In the genomic region with DNA sequence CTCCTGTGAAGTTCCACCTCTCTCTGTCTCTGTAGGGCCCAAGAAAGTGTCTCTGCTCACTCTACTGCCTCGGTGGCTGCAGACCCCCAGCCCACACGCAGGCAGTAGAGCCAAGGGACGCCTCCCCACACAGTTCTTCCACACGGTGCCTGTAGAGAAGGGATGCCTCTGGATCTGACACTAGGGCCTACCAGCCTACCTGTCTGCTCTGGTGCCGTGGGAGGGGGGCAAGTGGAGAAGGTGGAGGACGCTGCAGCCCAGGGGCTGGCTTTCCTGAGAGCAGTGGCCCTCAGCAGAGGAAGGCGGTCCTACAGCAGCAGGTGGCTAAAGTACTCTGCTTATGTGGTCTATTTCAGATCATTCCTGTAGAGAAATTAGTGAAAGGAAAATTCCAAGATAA, we compare ENCODE assay signal across 38 cellular contexts.
"Had no signal": no experiment of that assay in that cellular context is flagged by ENCODE, and none has a peak within 500 bp of the region (broad histone marks: within the 10 kb centered on the region; RNA-seq: fewer than 3 reads in every experiment).

No MANE protein-coding gene starts in this region.

- H3K27ac ChIP-seq: adrenal gland, body of pancreas, brain microvascular endothelial cell, VCaP had no signal

- DNase-seq: activated B cell treated with CpG ODN at 0.5 μM for 24 hours; activated CD4-positive, alpha-beta memory T cell treated with anti-CD3 and anti-CD28 coated beads for 36 hours; activated CD4-positive, alpha-beta T cell treated with anti-CD3 and anti-CD28 coated beads for 4 hours; activated CD4-positive, alpha-beta T cell treated with anti-CD3 and anti-CD28 coated beads, Interleukin-2, amount 10 ng/mL, durations not matched to agents 24 days and 14 days; activated CD4-positive, alpha-beta T cell treated with anti-CD3 and anti-CD28 coated beads, Interleukin-2, amount 50 U/mL, for 4 hours; activated CD4-positive, CD25-positive, alpha-beta regulatory T cell treated with anti-CD3 and anti-CD28 coated beads, Interleukin-2, amount 50 U/mL, for 72 hours; activated CD8-positive, alpha-beta memory T cell treated with anti-CD3 and anti-CD28 coated beads, Interleukin-2, amount 50 U/mL, for 4 hours; activated CD8-positive, alpha-beta T cell treated with anti-CD3 and anti-CD28 coated beads for 36 hours; activated effector memory CD4-positive, alpha-beta T cell treated with anti-CD3 and anti-CD28 coated beads, Interleukin-2, amount 50 U/mL, for 16 hours; activated gamma-delta T cell treated with Interleukin-2 at 50 U/mL for 16 hours; activated naive CD4-positive, alpha-beta T cell; activated naive CD4-positive, alpha-beta T cell treated with anti-CD3 and anti-CD28 coated beads for 36 hours; activated naive CD4-positive, alpha-beta T cell treated with anti-CD3 and anti-CD28 coated beads, Interleukin-2, amount 50 U/mL, for 16 hours; activated naive CD8-positive, alpha-beta T cell treated with anti-CD3 and anti-CD28 coated beads for 36 hours; activated T-cell treated with anti-CD3 and anti-CD28 coated beads for 4 hours; activated T-cell treated with anti-CD3 and anti-CD28 coated beads, Interleukin-2, amount 50 U/mL, for 1 hour; activated T-cell treated with anti-CD3 and anti-CD28 coated beads, Interleukin-2, amount 50 U/mL, for 4 hours; activated T-cell treated with anti-CD3 and anti-CD28 coated beads, Interleukin-2, amount 50 U/mL, for 72 hours; amniotic stem cell; aorta; body of pancreas; brain microvascular endothelial cell; caudate nucleus; cerebellar nuclear complex; T-helper 1 cell; T-helper 2 cell; T-helper 9 cell had no signal

- H3K36me3 ChIP-seq: breast epithelium had no signal

- H3K4me3 Mint-ChIP-seq: activated B cell treated with CpG ODN at 0.5 μM for 24 hours; activated CD4-positive, alpha-beta memory T cell treated with anti-CD3 and anti-CD28 coated beads for 36 hours; activated CD4-positive, alpha-beta T cell treated with anti-CD3 and anti-CD28 coated beads, Interleukin-2, amount 10 ng/mL, durations not matched to agents 24 days and 14 days; activated CD8-positive, alpha-beta T cell treated with anti-CD3 and anti-CD28 coated beads for 36 hours; activated naive CD4-positive, alpha-beta T cell treated with anti-CD3 and anti-CD28 coated beads for 36 hours; activated naive CD8-positive, alpha-beta T cell treated with anti-CD3 and anti-CD28 coated beads for 36 hours; activated T-cell treated with anti-CD3 and anti-CD28 coated beads, Interleukin-2, amount 50 U/mL, for 4 hours; activated T-cell treated with anti-CD3 and anti-CD28 coated beads, Interleukin-2, amount 50 U/mL, for 72 hours; activated T-helper 1 cell treated with anti-CD3 and anti-CD28 coated beads, Interleukin-12 subunit alpha, Interleukin-12 subunit beta, Interleukin-2, Interleukin-4 antibody, amounts not matched to agents 30 ng/mL and 10 ng/mL and 1 ng/mL, durations not matched to agents 14 hours and 24 hours and 36 hours; activated T-helper 17 cell treated with anti-CD3 and anti-CD28 coated beads, Interleukin-2, amount 50 U/mL, for 72 hours; central memory CD8-positive, alpha-beta T cell; T-helper 1 cell treated with Interleukin-12 subunit alpha and Interleukin-12 subunit beta and Interleukin-4 antibody, amounts not matched to agents 30 μg/mL and 1 μg/mL, for 36 hours; T-helper 2 cell treated with Interferon-gamma antibody and Interleukin-4, amounts not matched to agents 5 μg/mL and 100 μg/mL, for 36 hours had no signal

- H3K4me1 Mint-ChIP-seq: activated B cell treated with CpG ODN at 0.5 μM for 24 hours; central memory CD8-positive, alpha-beta T cell had no signal

- H3K9me3 ChIP-seq: adrenal gland, body of pancreas, breast epithelium had no signal

- H3K27me3 ChIP-seq: adrenal gland, body of pancreas, brain microvascular endothelial cell, breast epithelium had no signal

- H3K27me3 Mint-ChIP-seq: activated B cell treated with CpG ODN at 0.5 μM for 24 hours; activated CD4-positive, alpha-beta memory T cell treated with anti-CD3 and anti-CD28 coated beads for 36 hours; activated CD4-positive, alpha-beta T cell treated with anti-CD3 and anti-CD28 coated beads, Interleukin-2, amount 10 ng/mL, durations not matched to agents 24 days and 14 days; activated CD8-positive, alpha-beta T cell treated with anti-CD3 and anti-CD28 coated beads for 36 hours; activated naive CD8-positive, alpha-beta T cell treated with anti-CD3 and anti-CD28 coated beads for 36 hours; activated T-helper 17 cell treated with anti-CD3 and anti-CD28 coated beads, Interleukin-2, amount 50 U/mL, for 72 hours; central memory CD8-positive, alpha-beta T cell had no signal

- H3K9me3 Mint-ChIP-seq: activated B cell treated with CpG ODN at 0.5 μM for 24 hours; activated CD4-positive, alpha-beta memory T cell treated with anti-CD3 and anti-CD28 coated beads for 36 hours; activated CD4-positive, alpha-beta T cell treated with anti-CD3 and anti-CD28 coated beads, Interleukin-2, amount 10 ng/mL, durations not matched to agents 24 days and 14 days; activated CD8-positive, alpha-beta T cell treated with anti-CD3 and anti-CD28 coated beads for 36 hours; activated naive CD4-positive, alpha-beta T cell treated with anti-CD3 and anti-CD28 coated beads for 36 hours; activated naive CD4-positive, alpha-beta T cell treated with anti-CD3 and anti-CD28 coated beads, Interleukin-2, amount 50 U/mL, for 72 hours; activated naive CD8-positive, alpha-beta T cell treated with anti-CD3 and anti-CD28 coated beads for 36 hours; activated T-cell treated with anti-CD3 and anti-CD28 coated beads, Interleukin-2, amount 50 U/mL, for 4 hours; activated T-cell treated with anti-CD3 and anti-CD28 coated beads, Interleukin-2, amount 50 U/mL, for 72 hours; activated T-helper 1 cell treated with anti-CD3 and anti-CD28 coated beads, Interleukin-12 subunit alpha, Interleukin-12 subunit beta, Interleukin-2, Interleukin-4 antibody, amounts not matched to agents 30 ng/mL and 10 ng/mL and 1 ng/mL, durations not matched to agents 14 hours and 24 hours and 36 hours; activated T-helper 17 cell treated with anti-CD3 and anti-CD28 coated beads, Interleukin-2, amount 50 U/mL, for 72 hours; central memory CD8-positive, alpha-beta T cell; T-helper 1 cell treated with Interleukin-12 subunit alpha and Interleukin-12 subunit beta and Interleukin-4 antibody, amounts not matched to agents 30 μg/mL and 1 μg/mL, for 36 hours; T-helper 2 cell treated with Interferon-gamma antibody and Interleukin-4, amounts not matched to agents 5 μg/mL and 100 μg/mL, for 36 hours had no signal

- H3K4me1 ChIP-seq: body of pancreas had no signal

- H3K27ac Mint-ChIP-seq: activated B cell treated with CpG ODN at 0.5 μM for 24 hours; activated CD4-positive, alpha-beta memory T cell treated with anti-CD3 and anti-CD28 coated beads for 36 hours; activated CD4-positive, alpha-beta T cell treated with anti-CD3 and anti-CD28 coated beads, Interleukin-2, amount 10 ng/mL, durations not matched to agents 24 days and 14 days; activated CD8-positive, alpha-beta T cell treated with anti-CD3 and anti-CD28 coated beads for 36 hours; activated naive CD4-positive, alpha-beta T cell treated with anti-CD3 and anti-CD28 coated beads for 36 hours; activated naive CD8-positive, alpha-beta T cell treated with anti-CD3 and anti-CD28 coated beads for 36 hours; activated T-cell treated with anti-CD3 and anti-CD28 coated beads, Interleukin-2, amount 50 U/mL, for 72 hours; activated T-helper 1 cell treated with anti-CD3 and anti-CD28 coated beads, Interleukin-12 subunit alpha, Interleukin-12 subunit beta, Interleukin-2, Interleukin-4 antibody, amounts not matched to agents 30 ng/mL and 10 ng/mL and 1 ng/mL, durations not matched to agents 14 hours and 24 hours and 36 hours; activated T-helper 17 cell treated with anti-CD3 and anti-CD28 coated beads, Interleukin-2, amount 50 U/mL, for 72 hours; T-helper 1 cell treated with Interleukin-12 subunit alpha and Interleukin-12 subunit beta and Interleukin-4 antibody, amounts not matched to agents 30 μg/mL and 1 μg/mL, for 36 hours; T-helper 2 cell treated with Interferon-gamma antibody and Interleukin-4, amounts not matched to agents 5 μg/mL and 100 μg/mL, for 36 hours had no signal

- H3K4me3 ChIP-seq: adrenal gland, body of pancreas, breast epithelium had no signal

- FAIRE-seq: astrocyte, TTC549 had no signal

- ATAC-seq: activated CD8-positive, alpha-beta T cell treated with anti-CD3 and anti-CD28 coated beads for 36 hours; activated naive CD4-positive, alpha-beta T cell treated with anti-CD3 and anti-CD28 coated beads, Interleukin-2, amount 50 U/mL, for 72 hours; activated T-cell treated with anti-CD3 and anti-CD28 coated beads, Interleukin-2, amount 50 U/mL, for 4 hours; activated T-cell treated with anti-CD3 and anti-CD28 coated beads, Interleukin-2, amount 50 U/mL, for 72 hours; activated T-helper 17 cell treated with anti-CD3 and anti-CD28 coated beads, Interleukin-2, amount 50 U/mL, for 72 hours; body of pancreas had no signal
